6 cellular contexts compared by ENCODE assay signal in the genomic region with DNA sequence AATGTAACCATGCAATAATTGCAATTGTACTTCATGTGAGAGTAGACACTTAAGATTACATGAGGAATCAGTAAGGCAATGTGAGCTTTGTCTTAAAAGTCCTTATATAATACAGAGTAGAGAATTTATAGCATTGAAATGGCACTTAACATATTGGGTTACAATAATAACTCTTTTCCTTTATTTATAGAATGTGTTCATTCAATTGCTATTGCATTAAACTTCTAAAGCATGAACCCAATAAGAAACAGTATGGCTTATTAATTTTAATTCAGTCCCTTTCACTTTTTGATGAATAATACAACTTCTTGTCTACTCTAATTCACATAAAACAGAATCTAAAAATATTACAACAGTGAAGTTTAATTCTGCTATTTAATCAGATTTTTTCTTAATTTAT.
"Had no signal": no experiment of that assay in that cellular context is flagged by ENCODE, and none has a peak within 500 bp of the region (broad histone marks: within the 10 kb centered on the region; RNA-seq: fewer than 3 reads in every experiment).

No MANE protein-coding gene starts in this region.

- H3K4me1 Mint-ChIP-seq: IgD-negative memory B cell had no signal

- H3K4me3 Mint-ChIP-seq: IgD-negative memory B cell had no signal

- H3K27ac ChIP-seq: HL-60 had no signal

- H3K27me3 Mint-ChIP-seq: IgD-negative memory B cell had no signal

- H3K4me3 ChIP-seq: K562 had no signal

- DNase-seq: IMR-90, KBM-7 had no signal

- ATAC-seq: HepG2, K562 had no signal

- H3K27ac Mint-ChIP-seq: IgD-negative memory B cell had no signal

- H3K36me3 Mint-ChIP-seq: IgD-negative memory B cell had no signal
